8 cellular contexts compared by ENCODE assay signal in the genomic region with DNA sequence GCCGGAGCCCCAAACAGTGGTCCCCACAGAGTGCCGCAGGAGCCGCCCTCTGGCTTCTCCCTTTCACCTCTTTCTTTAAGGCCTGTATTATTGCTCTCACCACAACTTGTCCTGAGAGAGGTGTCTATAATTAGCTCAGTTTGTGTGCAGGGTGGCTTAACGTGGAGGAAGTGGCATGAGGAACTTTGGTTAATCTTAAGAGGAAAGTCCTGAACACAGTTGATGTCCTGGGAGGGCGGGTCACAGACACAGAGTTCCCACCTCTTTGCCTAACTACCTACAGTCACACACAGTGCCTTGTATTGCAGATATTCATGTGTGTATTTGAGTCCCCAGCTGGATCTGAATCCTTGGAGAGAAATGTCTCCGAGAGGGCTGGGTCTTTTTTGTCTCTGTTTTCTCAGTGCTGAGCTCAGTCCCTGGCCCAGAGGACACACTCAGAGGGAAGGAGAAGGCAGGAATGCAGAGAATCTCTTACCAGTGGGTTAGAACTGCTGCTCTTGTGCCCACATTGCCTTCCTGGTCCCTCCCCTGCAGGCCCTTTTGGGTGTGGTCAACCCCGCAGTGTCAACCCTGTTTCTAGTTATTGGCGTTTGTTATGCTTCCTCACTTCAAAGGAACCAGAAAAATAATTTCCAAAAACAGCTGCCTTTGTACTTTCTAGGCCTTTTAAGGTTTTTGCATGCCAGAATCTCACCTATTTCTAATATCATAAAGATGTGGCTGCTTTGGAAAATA.
DNase-seq lines count a peak whose midpoint lies in the region; ATAC-seq and TF ChIP-seq lines count a peak whose summit lies in the region.

No MANE protein-coding gene starts in this region.

- H3K4me2 ChIP-seq in H9 (ENCODE audit: insufficient read depth, insufficient read length, low read length), result no peak overlapping the region

- peaks cover 6% of the 10 kb centered on the region for H3K9me3 ChIP-seq in KOPT-K1 (ENCODE audit: insufficient read depth, low read length, poor library complexity, severe bottlenecking)
- no peaks in the 10 kb centered on the region for H3K9me3 ChIP-seq in H9 (ENCODE audit: control insufficient read depth, low read depth, low read length)
- no peaks in the 10 kb centered on the region for H3K9me3 ChIP-seq in psoas muscle

- H3K9me3 Mint-ChIP-seq in activated naive CD8-positive, alpha-beta T cell treated with anti-CD3 and anti-CD28 coated beads, Interleukin-2, amount 10 ng/mL, durations not matched to agents 7 days and 5 days, result no peaks in the 10 kb centered on the region
- no peaks in the 10 kb centered on the region for H3K9me3 Mint-ChIP-seq in H9

- no peaks in the 10 kb centered on the region for H3K27me3 ChIP-seq in H9 (ENCODE audit: insufficient read depth, low read length)
- H3K27me3 ChIP-seq in psoas muscle (ENCODE audit: insufficient read depth in 3 of 3, low read length in 2 of 3), result no peaks in the 10 kb centered on the region

- no peaks in the 10 kb centered on the region for H3K27me3 Mint-ChIP-seq in activated naive CD8-positive, alpha-beta T cell treated with anti-CD3 and anti-CD28 coated beads, Interleukin-2, amount 10 ng/mL, durations not matched to agents 7 days and 5 days
- H3K27me3 Mint-ChIP-seq in H9 (ENCODE audit: low read depth), result no peaks in the 10 kb centered on the region

- no peak overlapping the region for H3K14ac ChIP-seq in H9 (ENCODE audit: insufficient read depth, low read length)

- H2BK20ac ChIP-seq in H9 (ENCODE audit: low read depth, low read length, poor library complexity, severe bottlenecking), result no peak overlapping the region

- H3T11ph ChIP-seq in H9 (ENCODE audit: low read length), result no peak overlapping the region

- H3K18ac ChIP-seq in H9 (ENCODE audit: insufficient read length, low read depth, low read length), result no peak overlapping the region

- H2AK5ac ChIP-seq in H9 (ENCODE audit: insufficient read length, low read length), result no peak overlapping the region

- no peaks in the 10 kb centered on the region for H3K23me2 ChIP-seq in H9 (ENCODE audit: insufficient read length, low read depth, low read length, poor library complexity, severe bottlenecking)

- H3K36me3 ChIP-seq in KOPT-K1 (ENCODE audit: insufficient read depth, low read length) (0 out of 2 replicates have a peak, but pooled peaks cover 16% of the 10 kb centered on the region), psoas muscle (ENCODE audit: insufficient read depth in 1 of 2, low read depth in 1 of 2) (no peaks in the 10 kb centered on the region)

- DNase-seq in AG20443 (ENCODE audit: low spot score) (peak; percentile 27), cerebellar cortex (ENCODE audit: low spot score) (no peak), H9 (no peak), psoas muscle (no peak), GOT3 (lab: John Stamatoyannopoulos, UW) (no peak)
- peak; percentile 40 for DNase-seq in activated naive CD8-positive, alpha-beta T cell treated with anti-CD3 and anti-CD28 coated beads, Interleukin-2, amount 10 ng/mL, durations not matched to agents 7 days and 5 days

- no peak overlapping the region for H4K91ac ChIP-seq in H9 (ENCODE audit: insufficient read length, low read depth, low read length)

- peaks cover 19% of the 10 kb centered on the region for H3K4me1 Mint-ChIP-seq in activated naive CD8-positive, alpha-beta T cell treated with anti-CD3 and anti-CD28 coated beads, Interleukin-2, amount 10 ng/mL, durations not matched to agents 7 days and 5 days
- peaks cover 8 to 13% of the 10 kb centered on the region in 2 experiments for H3K4me1 Mint-ChIP-seq in H9

- no peaks in the 10 kb centered on the region for H3K79me2 ChIP-seq in H9 (ENCODE audit: insufficient read depth, low read length)

- intact Hi-C loops in psoas muscle (cut with DNase I), result no loop called here

- no peak overlapping the region for H4K5ac ChIP-seq in H9 (ENCODE audit: insufficient read length, low read depth, low read length)

- H3K23ac ChIP-seq in H9 (ENCODE audit: insufficient read length, low read depth, low read length), result no peak overlapping the region

- no peak overlapping the region for H2BK5ac ChIP-seq in H9 (ENCODE audit: insufficient read length, low read length)

- no peak for TF ChIP-seq CTCF in H9 (conservative IDR thresholded peaks at IDR 0.05)
- no peak for TF ChIP-seq CTCF in psoas muscle (IDR thresholded peaks at IDR 0.05)

- H3K4me1 ChIP-seq in H9 (ENCODE audit: insufficient read depth, low read length) (no peaks in the 10 kb centered on the region), psoas muscle (peaks cover 42% of the 10 kb centered on the region)

- H3K27ac Mint-ChIP-seq in activated naive CD8-positive, alpha-beta T cell treated with anti-CD3 and anti-CD28 coated beads, Interleukin-2, amount 10 ng/mL, durations not matched to agents 7 days and 5 days, result peak overlapping the region; percentile 89
- 0 out of 7 replicates have a peak overlapping the region, but pooled peaks of 1 of the 3 experiments have one; percentile 7 for H3K27ac Mint-ChIP-seq in H9

- no peak overlapping the region for H3K4ac ChIP-seq in H9 (ENCODE audit: low read depth, low read length)

- no peak overlapping the region for H3K56ac ChIP-seq in H9 (ENCODE audit: insufficient read length, low read depth, low read length)

- no peak overlapping the region for H3K4me3 ChIP-seq in psoas muscle

- WGBS in H9 (ENCODE audit: extremely low coverage, insufficient read length, low lambda C conversion rate), result no CpG with 5 or more reads among the region's 8 CpGs
- WGBS in psoas muscle, 3 donors, result 78 to 82% (median 78%) methylated on average over 8 of the region's 8 CpGs

- no peaks in the 10 kb centered on the region for H3K79me1 ChIP-seq in H9 (ENCODE audit: insufficient read depth, low read depth, low read length, poor library complexity, severe bottlenecking)

- H4K8ac ChIP-seq in H9 (replicated peaks; ENCODE audit: insufficient read length, low read depth, low read length), result no peak overlapping the region

- ATAC-seq in GM18870 (IDR thresholded peaks at IDR 0.05; ENCODE audit: unreplicated experiment) (peak; percentile 68), psoas muscle (no peak)
- peak; percentile 89 for ATAC-seq in activated naive CD8-positive, alpha-beta T cell treated with anti-CD3 and anti-CD28 coated beads, Interleukin-2, amount 10 ng/mL, durations not matched to agents 7 days and 5 days (ENCODE audit: low read depth)

- H3K27ac ChIP-seq in KOPT-K1 (ENCODE audit: low read depth, low read length, poor library complexity, severe bottlenecking) (peak overlapping the region; percentile 7), H9 (ENCODE audit: insufficient read length, low read depth, low read length) (no peak overlapping the region), psoas muscle (no peak overlapping the region)

- no peak overlapping the region for H2BK12ac ChIP-seq in H9 (ENCODE audit: insufficient read length, low read depth, low read length)

- H2AFZ ChIP-seq in H9 (ENCODE audit: low read length), result no peak overlapping the region

- H4K20me1 ChIP-seq in H9 (ENCODE audit: control insufficient read depth, insufficient read depth, insufficient read length), result no peaks in the 10 kb centered on the region

- no peak overlapping the region for H2BK15ac ChIP-seq in H9 (ENCODE audit: low read depth, low read length)

- H3K4me3 Mint-ChIP-seq in activated naive CD8-positive, alpha-beta T cell treated with anti-CD3 and anti-CD28 coated beads, Interleukin-2, amount 10 ng/mL, durations not matched to agents 7 days and 5 days, result peak overlapping the region; percentile 65
- H3K4me3 Mint-ChIP-seq in H9, result no peak overlapping the region

- POLR2A ChIA-PET in activated naive CD8-positive, alpha-beta T cell treated with anti-CD3 and anti-CD28 coated beads, Interleukin-2, amount 10 ng/mL, durations not matched to agents 7 days and 5 days (lab: Charles Lee), result no interaction called here

- peaks cover 43% of the 10 kb centered on the region for H3K36me3 Mint-ChIP-seq in activated naive CD8-positive, alpha-beta T cell treated with anti-CD3 and anti-CD28 coated beads, Interleukin-2, amount 10 ng/mL, durations not matched to agents 7 days and 5 days
- no peaks in the 10 kb centered on the region; a peak in 1 of 7 replicates for H3K36me3 Mint-ChIP-seq in H9 (ENCODE audit: insufficient read depth in 1 of 3, low read depth in 3 of 3)

- H2BK120ac ChIP-seq in H9 (ENCODE audit: low read depth, low read length, poor library complexity, severe bottlenecking), result no peak overlapping the region

- no peak overlapping the region for H3K9ac ChIP-seq in H9 (ENCODE audit: extremely low read depth, insufficient read length, low read length)

Comparison
In these comparisons a context has a peak if more than half of its experiments do, and no peak if none do; other contexts are left out.
1. DNase-seq: peak in AG20443 (single experiment) and activated naive CD8-positive, alpha-beta T cell treated with anti-CD3 and anti-CD28 coated beads, Interleukin-2, amount 10 ng/mL, durations not matched to agents 7 days and 5 days (single experiment); none in cerebellar cortex (single experiment), H9 (single experiment), psoas muscle (0 of 2) and GOT3 (single experiment).
2. ATAC-seq: peak in GM18870 (single experiment) and activated naive CD8-positive, alpha-beta T cell treated with anti-CD3 and anti-CD28 coated beads, Interleukin-2, amount 10 ng/mL, durations not matched to agents 7 days and 5 days (single experiment); none in psoas muscle (0 of 4).